8 cellular contexts compared by ENCODE assay signal in genomic region chr1:37561794-37562132, GRCh38. TPM values are rescaled to one million over a fixed set of nuclear protein-coding genes. Genes with fewer than 3 reads are reported as not detected.
A peak's percentile ranks its signal among the peaks of the same experiment; 100 is the strongest.
DNase-seq lines count a peak whose midpoint lies in the region; ATAC-seq and TF ChIP-seq lines count a peak whose summit lies in the region.

No MANE protein-coding gene starts in this region.

- TF ChIP-seq CTCF in KMS-11 (conservative IDR thresholded peaks at IDR 0.05; ENCODE audit: low read depth, low read length) (peak; percentile 69), foreskin keratinocyte (conservative IDR thresholded peaks at IDR 0.05) (peak; percentile 67)

- H3K4me3 ChIP-seq in KMS-11 (IDR thresholded peaks at IDR 0.05; ENCODE audit: insufficient read depth, low read depth, low read length): no peak overlapping the region

- H3K36me3 ChIP-seq in KMS-11 (ENCODE audit: insufficient read depth): no peaks in the 10 kb centered on the region; the same call in 1 of the 2 replicates

- POLR2A ChIA-PET in activated CD4-positive, alpha-beta memory T cell treated with anti-CD3 and anti-CD28 coated beads, Interleukin-2, amount 10 ng/mL, durations not matched to agents 7 days and 5 days (lab: Charles Lee): no interaction called here

- peak overlapping the region; percentile 42 for H3K27ac Mint-ChIP-seq in activated CD4-positive, alpha-beta memory T cell treated with anti-CD3 and anti-CD28 coated beads, Interleukin-2, amount 10 ng/mL, durations not matched to agents 7 days and 5 days
- H3K27ac Mint-ChIP-seq in activated T-helper 1 cell treated with anti-CD3 and anti-CD28 coated beads, Interleukin-12 subunit alpha, Interleukin-12 subunit beta, Interleukin-2, Interleukin-4 antibody, amounts not matched to agents 30 ng/mL and 10 ng/mL and 1 ng/mL, durations not matched to agents 14 hours and 24 hours and 36 hours: no peak overlapping the region

- H3K9ac ChIP-seq in KMS-11: no peak overlapping the region

- ATAC-seq in foreskin keratinocyte: peak; percentile 42
- peak; percentile 53 for ATAC-seq in stimulated activated naive CD8-positive, alpha-beta T cell treated with anti-CD3 and anti-CD28 coated beads, Interleukin-15, Interleukin-2, amounts not matched to agents 100 U/mL and 50 U/mL, for 24 hours
- no peak for ATAC-seq in HG03280 (IDR thresholded peaks at IDR 0.05; ENCODE audit: unreplicated experiment)

- no peak overlapping the region for H2AFZ ChIP-seq in KMS-11 (ENCODE audit: low read depth)

- DNase-seq in EL (peak; percentile 49), foreskin keratinocyte (no peak), NCI-H1105 (lab: John Stamatoyannopoulos, UW) (no peak)
- peak; percentile 50 for DNase-seq in activated CD4-positive, alpha-beta memory T cell treated with anti-CD3 and anti-CD28 coated beads, Interleukin-2, amount 10 ng/mL, durations not matched to agents 7 days and 5 days
- peak; percentile 45 for DNase-seq in stimulated activated naive CD8-positive, alpha-beta T cell treated with anti-CD3 and anti-CD28 coated beads, Interleukin-15, Interleukin-2, amounts not matched to agents 100 U/mL and 50 U/mL, for 24 hours
- DNase-seq in activated T-helper 1 cell treated with anti-CD3 and anti-CD28 coated beads, Interleukin-12 subunit alpha, Interleukin-12 subunit beta, Interleukin-2, Interleukin-4 antibody, amounts not matched to agents 30 ng/mL and 10 ng/mL and 1 ng/mL, durations not matched to agents 14 hours and 24 hours and 36 hours (ENCODE audit: low spot score): no peak

- H3K4me3 Mint-ChIP-seq in activated CD4-positive, alpha-beta memory T cell treated with anti-CD3 and anti-CD28 coated beads, Interleukin-2, amount 10 ng/mL, durations not matched to agents 7 days and 5 days: no peak overlapping the region
- no peak overlapping the region for H3K4me3 Mint-ChIP-seq in activated T-helper 1 cell treated with anti-CD3 and anti-CD28 coated beads, Interleukin-12 subunit alpha, Interleukin-12 subunit beta, Interleukin-2, Interleukin-4 antibody, amounts not matched to agents 30 ng/mL and 10 ng/mL and 1 ng/mL, durations not matched to agents 14 hours and 24 hours and 36 hours

- H3K9me3 Mint-ChIP-seq in activated CD4-positive, alpha-beta memory T cell treated with anti-CD3 and anti-CD28 coated beads, Interleukin-2, amount 10 ng/mL, durations not matched to agents 7 days and 5 days: no peaks in the 10 kb centered on the region
- no peaks in the 10 kb centered on the region for H3K9me3 Mint-ChIP-seq in activated T-helper 1 cell treated with anti-CD3 and anti-CD28 coated beads, Interleukin-12 subunit alpha, Interleukin-12 subunit beta, Interleukin-2, Interleukin-4 antibody, amounts not matched to agents 30 ng/mL and 10 ng/mL and 1 ng/mL, durations not matched to agents 14 hours and 24 hours and 36 hours

- no peak overlapping the region for H3K4me2 ChIP-seq in KMS-11

- H3K79me2 ChIP-seq in KMS-11 (ENCODE audit: insufficient read depth, low read depth): no peaks in the 10 kb centered on the region

- peaks cover 18% of the 10 kb centered on the region for H3K4me1 Mint-ChIP-seq in activated CD4-positive, alpha-beta memory T cell treated with anti-CD3 and anti-CD28 coated beads, Interleukin-2, amount 10 ng/mL, durations not matched to agents 7 days and 5 days
- peaks cover 15% of the 10 kb centered on the region for H3K4me1 Mint-ChIP-seq in activated T-helper 1 cell treated with anti-CD3 and anti-CD28 coated beads, Interleukin-12 subunit alpha, Interleukin-12 subunit beta, Interleukin-2, Interleukin-4 antibody, amounts not matched to agents 30 ng/mL and 10 ng/mL and 1 ng/mL, durations not matched to agents 14 hours and 24 hours and 36 hours (ENCODE audit: low read depth)

- H3K27me3 ChIP-seq in KMS-11 (ENCODE audit: insufficient read depth, low read depth) (no peaks in the 10 kb centered on the region), foreskin keratinocyte (no peaks in the 10 kb centered on the region)

- no peaks in the 10 kb centered on the region for H3K4me1 ChIP-seq in KMS-11 (ENCODE audit: low read depth, poor library complexity, severe bottlenecking)
- H3K4me1 ChIP-seq in foreskin keratinocyte: no peaks in the 10 kb centered on the region

- no peaks in the 10 kb centered on the region for H4K20me1 ChIP-seq in KMS-11 (ENCODE audit: insufficient read depth)

- CTCF ChIA-PET in activated CD4-positive, alpha-beta memory T cell treated with anti-CD3 and anti-CD28 coated beads, Interleukin-2, amount 10 ng/mL, durations not matched to agents 7 days and 5 days (lab: Charles Lee): interaction anchor here (0.8 kb wide), 2 partner anchors 59 to 116 kb away, joined by 3 to 4 read pairs; no protein-coding TSS in a partner anchor

- H3K27me3 Mint-ChIP-seq in activated CD4-positive, alpha-beta memory T cell treated with anti-CD3 and anti-CD28 coated beads, Interleukin-2, amount 10 ng/mL, durations not matched to agents 7 days and 5 days: no peaks in the 10 kb centered on the region
- H3K27me3 Mint-ChIP-seq in activated T-helper 1 cell treated with anti-CD3 and anti-CD28 coated beads, Interleukin-12 subunit alpha, Interleukin-12 subunit beta, Interleukin-2, Interleukin-4 antibody, amounts not matched to agents 30 ng/mL and 10 ng/mL and 1 ng/mL, durations not matched to agents 14 hours and 24 hours and 36 hours (ENCODE audit: insufficient read depth): no peaks in the 10 kb centered on the region

- H3K27ac ChIP-seq in KMS-11 (no peak overlapping the region), foreskin keratinocyte (no peak overlapping the region)

- intact Hi-C loops in activated T-helper 1 cell treated with anti-CD3 and anti-CD28 coated beads, Interleukin-12 subunit alpha, Interleukin-12 subunit beta, Interleukin-2, Interleukin-4 antibody, amounts not matched to agents 30 ng/mL and 10 ng/mL and 1 ng/mL, durations not matched to agents 14 hours and 24 hours and 36 hours (cut with micrococcal nuclease): loop anchor here (1.0 kb wide), 1 partner anchor 121 kb away; no protein-coding TSS in a partner anchor

- peaks cover 22% of the 10 kb centered on the region for H3K36me3 Mint-ChIP-seq in activated CD4-positive, alpha-beta memory T cell treated with anti-CD3 and anti-CD28 coated beads, Interleukin-2, amount 10 ng/mL, durations not matched to agents 7 days and 5 days (ENCODE audit: low read depth)
- H3K36me3 Mint-ChIP-seq in activated T-helper 1 cell treated with anti-CD3 and anti-CD28 coated beads, Interleukin-12 subunit alpha, Interleukin-12 subunit beta, Interleukin-2, Interleukin-4 antibody, amounts not matched to agents 30 ng/mL and 10 ng/mL and 1 ng/mL, durations not matched to agents 14 hours and 24 hours and 36 hours (ENCODE audit: low read depth): peaks cover 20% of the 10 kb centered on the region

RNA-seq across cellular contexts. Expression of gene DNALI1, which starts 5.0 kb away (rescaled TPM):
- total RNA-seq in activated CD4-positive, alpha-beta memory T cell treated with anti-CD3 and anti-CD28 coated beads, Interleukin-2, amount 10 ng/mL, durations not matched to agents 7 days and 5 days: under 1 TPM; 0.13 to 0.18 TPM
- 0.71 and 0.78 TPM in 2 replicates for total RNA-seq in foreskin keratinocyte
- 0.77 and 1.5 TPM in 2 replicates for polyA plus RNA-seq in foreskin keratinocyte
- total RNA-seq in activated T-helper 1 cell treated with anti-CD3 and anti-CD28 coated beads, Interleukin-12 subunit alpha, Interleukin-12 subunit beta, Interleukin-2, Interleukin-4 antibody, amounts not matched to agents 30 ng/mL and 10 ng/mL and 1 ng/mL, durations not matched to agents 14 hours and 24 hours and 36 hours: not detected in 2 replicates

RNA-seq across cellular contexts. Expression of gene SNIP1, which starts 7.7 kb away (rescaled TPM):
- total RNA-seq in activated CD4-positive, alpha-beta memory T cell treated with anti-CD3 and anti-CD28 coated beads, Interleukin-2, amount 10 ng/mL, durations not matched to agents 7 days and 5 days: 10 to 100 TPM; 24.2 to 25.9 TPM
- total RNA-seq in foreskin keratinocyte: 9.5 and 10.0 TPM in 2 replicates
- 5.4 and 6.5 TPM in 2 replicates for polyA plus RNA-seq in foreskin keratinocyte
- total RNA-seq in activated T-helper 1 cell treated with anti-CD3 and anti-CD28 coated beads, Interleukin-12 subunit alpha, Interleukin-12 subunit beta, Interleukin-2, Interleukin-4 antibody, amounts not matched to agents 30 ng/mL and 10 ng/mL and 1 ng/mL, durations not matched to agents 14 hours and 24 hours and 36 hours: 28.1 and 30.2 TPM in 2 replicates

RNA-seq across cellular contexts. Expression of gene GNL2, which starts 34.0 kb away (rescaled TPM):
- 10 to 100 TPM; 50.6 to 52.8 TPM for total RNA-seq in activated CD4-positive, alpha-beta memory T cell treated with anti-CD3 and anti-CD28 coated beads, Interleukin-2, amount 10 ng/mL, durations not matched to agents 7 days and 5 days
- 99.9 and 108 TPM in 2 replicates for total RNA-seq in foreskin keratinocyte
- 88.2 and 97.2 TPM in 2 replicates for polyA plus RNA-seq in foreskin keratinocyte
- total RNA-seq in activated T-helper 1 cell treated with anti-CD3 and anti-CD28 coated beads, Interleukin-12 subunit alpha, Interleukin-12 subunit beta, Interleukin-2, Interleukin-4 antibody, amounts not matched to agents 30 ng/mL and 10 ng/mL and 1 ng/mL, durations not matched to agents 14 hours and 24 hours and 36 hours: 108 and 113 TPM in 2 replicates

RNA-seq across cellular contexts. Expression of gene MEAF6, which starts 47.2 kb away (rescaled TPM):
- total RNA-seq in activated CD4-positive, alpha-beta memory T cell treated with anti-CD3 and anti-CD28 coated beads, Interleukin-2, amount 10 ng/mL, durations not matched to agents 7 days and 5 days: 10 to 100 TPM; 63.7 to 64.2 TPM
- 43.8 and 48.6 TPM in 2 replicates for total RNA-seq in foreskin keratinocyte
- polyA plus RNA-seq in foreskin keratinocyte: 36.7 and 41.3 TPM in 2 replicates
- 102 and 103 TPM in 2 replicates for total RNA-seq in activated T-helper 1 cell treated with anti-CD3 and anti-CD28 coated beads, Interleukin-12 subunit alpha, Interleukin-12 subunit beta, Interleukin-2, Interleukin-4 antibody, amounts not matched to agents 30 ng/mL and 10 ng/mL and 1 ng/mL, durations not matched to agents 14 hours and 24 hours and 36 hours

Comparison
In these comparisons a context has a peak if more than half of its experiments do, and no peak if none do; other contexts are left out.
1. DNase-seq: peak in EL (single experiment), activated CD4-positive, alpha-beta memory T cell treated with anti-CD3 and anti-CD28 coated beads, Interleukin-2, amount 10 ng/mL, durations not matched to agents 7 days and 5 days (single experiment) and stimulated activated naive CD8-positive, alpha-beta T cell treated with anti-CD3 and anti-CD28 coated beads, Interleukin-15, Interleukin-2, amounts not matched to agents 100 U/mL and 50 U/mL, for 24 hours (single experiment); none in foreskin keratinocyte (0 of 2), activated T-helper 1 cell treated with anti-CD3 and anti-CD28 coated beads, Interleukin-12 subunit alpha, Interleukin-12 subunit beta, Interleukin-2, Interleukin-4 antibody, amounts not matched to agents 30 ng/mL and 10 ng/mL and 1 ng/mL, durations not matched to agents 14 hours and 24 hours and 36 hours (single experiment) and NCI-H1105 (single experiment).